ENCODE assay signal across 8 cellular contexts in genomic region chr4:52350926-52351325, GRCh38.
"Had no signal": no experiment of that assay in that cellular context is flagged by ENCODE, and none has a peak within 500 bp of the region (broad histone marks: within the 10 kb centered on the region; RNA-seq: fewer than 3 reads in every experiment).

No MANE protein-coding gene starts in this region.

- H3K4me3 ChIP-seq: GM12878 had no signal

- FAIRE-seq: G401.6, GM12878, GM12891, GM12892, GM18507, GM19239 had no signal

- DNase-seq: GDM1, GF-D8 had no signal
